Comparison of ENCODE assay signal across 1 cellular context in genomic region chr11:65575568-65576231, GRCh38.
TF ChIP-seq lines count a peak whose summit lies in the region.

EHBP1L1 (plus strand) TSS chr11:65576053; CDS start chr11:65576303, 250 bp downstream.

TF ChIP-seq in K562, 482 proteins besides CTCF, POLR2A, EP300 and RAD21 (continued from another document and continues in another):
- TF ChIP-seq RNF219 (CRISPR knock-in tag; IDR thresholded peaks at IDR 0.05) (no peak), TAL1 (IDR thresholded peaks at IDR 0.05) (no peak), MEF2D (tag; conservative IDR thresholded peaks at IDR 0.05; ENCODE audit: low read depth) (no peak), KAT7 (CRISPR knock-in tag; IDR thresholded peaks at IDR 0.05; ENCODE audit: borderline replicate concordance) (0 out of 2 replicates have a peak, but pooled peaks have one; percentile 65), ZNF445 (CRISPR knock-in tag; IDR thresholded peaks at IDR 0.05; ENCODE audit: low read depth) (no peak), ATF1 (CRISPR knock-in tag; IDR thresholded peaks at IDR 0.05) (no peak), ATF1 (tag; IDR thresholded peaks at IDR 0.05) (peak; percentile 50), KDM5B (IDR thresholded peaks at IDR 0.05; ENCODE audit: insufficient replicate concordance, low read depth, low read length) (peak; percentile 6), TCFL5 (CRISPR knock-in tag; conservative IDR thresholded peaks at IDR 0.05) (no peak), ZSCAN32 (CRISPR knock-in tag; IDR thresholded peaks at IDR 0.05) (no peak), ESRRB (CRISPR knock-in tag; IDR thresholded peaks at IDR 0.05; ENCODE audit: borderline replicate concordance) (no peak), ZNF707 (CRISPR knock-in tag; conservative IDR thresholded peaks at IDR 0.05) (no peak), PTTG1 (tag; IDR thresholded peaks at IDR 0.05; ENCODE audit: low read depth) (no peak), ZNF589 (CRISPR knock-in tag; IDR thresholded peaks at IDR 0.05; ENCODE audit: low read depth) (no peak), BCOR (IDR thresholded peaks at IDR 0.05) (peak; percentile 73), ZNF655 (CRISPR knock-in tag; IDR thresholded peaks at IDR 0.05) (no peak), ESRRA (IDR thresholded peaks at IDR 0.05; ENCODE audit: borderline replicate concordance, low read depth) (peak; percentile 80; the same call in 1 of the 2 replicates), SNRNP70 (optimal IDR thresholded peaks at IDR 0.05; ENCODE audit: low read depth, low read length) (no peak), SP1 (CRISPR knock-in tag; IDR thresholded peaks at IDR 0.05) (peak; percentile 8; the same call in 1 of the 2 replicates), HDGF (IDR thresholded peaks at IDR 0.05) (peak; percentile 96; the same call in 1 of the 2 replicates), ZNF57 (CRISPR knock-in tag; IDR thresholded peaks at IDR 0.05) (no peak), ZNF830 (CRISPR knock-in tag; IDR thresholded peaks at IDR 0.05) (0 out of 2 replicates have a peak, but pooled peaks have one; percentile 60), NFE2L1 (tag; IDR thresholded peaks at IDR 0.05; ENCODE audit: borderline replicate concordance, low read depth) (no peak), HBP1 (CRISPR knock-in tag; IDR thresholded peaks at IDR 0.05) (no peak), PRDM10 (IDR thresholded peaks at IDR 0.05; ENCODE audit: partially characterized antibody) (no peak), RBFOX2 (IDR thresholded peaks at IDR 0.05; ENCODE audit: low read depth, low read length) (peak; percentile 62), CREB1 (IDR thresholded peaks at IDR 0.05) (no peak), CREB1 (CRISPR knock-in tag; IDR thresholded peaks at IDR 0.05) (0 out of 2 replicates have a peak, but pooled peaks have one; percentile 5), SPI1 (IDR thresholded peaks at IDR 0.05; ENCODE audit: borderline replicate concordance, low read depth, low read length) (peak; percentile 75), ZKSCAN1 (IDR thresholded peaks at IDR 0.05; ENCODE audit: low read depth, low read length) (0 out of 2 replicates have a peak, but pooled peaks have one; percentile 16), EZH2 (IDR thresholded peaks at IDR 0.05; ENCODE audit: borderline replicate concordance, low read depth, low read length) (no peak), PHB (CRISPR knock-in tag; IDR thresholded peaks at IDR 0.05) (no peak), RB1 (IDR thresholded peaks at IDR 0.05; ENCODE audit: low read depth) (peak; percentile 78), NFATC3 (IDR thresholded peaks at IDR 0.05) (no peak), THAP7 (CRISPR knock-in tag; IDR thresholded peaks at IDR 0.05) (peak; percentile 67), ZNF24 (IDR thresholded peaks at IDR 0.05) (no peak), NEUROD1 (IDR thresholded peaks at IDR 0.05; ENCODE audit: borderline replicate concordance, low read depth, low read length, partially characterized antibody) (no peak), CAMTA2 (CRISPR knock-in tag; conservative IDR thresholded peaks at IDR 0.05) (no peak), LCOR (CRISPR knock-in tag; IDR thresholded peaks at IDR 0.05) (0 out of 2 replicates have a peak, but pooled peaks have one; percentile 15)
- TF ChIP-seq, protein P1, sequence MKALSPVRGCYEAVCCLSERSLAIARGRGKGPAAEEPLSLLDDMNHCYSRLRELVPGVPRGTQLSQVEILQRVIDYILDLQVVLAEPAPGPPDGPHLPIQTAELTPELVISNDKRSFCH (CRISPR knock-in tag; IDR thresholded peaks at IDR 0.05): no peak
- TF ChIP-seq, protein P1 (tag; IDR thresholded peaks at IDR 0.05): no peak; the same call in 1 of the 2 replicates
- TF ChIP-seq, protein P2, sequence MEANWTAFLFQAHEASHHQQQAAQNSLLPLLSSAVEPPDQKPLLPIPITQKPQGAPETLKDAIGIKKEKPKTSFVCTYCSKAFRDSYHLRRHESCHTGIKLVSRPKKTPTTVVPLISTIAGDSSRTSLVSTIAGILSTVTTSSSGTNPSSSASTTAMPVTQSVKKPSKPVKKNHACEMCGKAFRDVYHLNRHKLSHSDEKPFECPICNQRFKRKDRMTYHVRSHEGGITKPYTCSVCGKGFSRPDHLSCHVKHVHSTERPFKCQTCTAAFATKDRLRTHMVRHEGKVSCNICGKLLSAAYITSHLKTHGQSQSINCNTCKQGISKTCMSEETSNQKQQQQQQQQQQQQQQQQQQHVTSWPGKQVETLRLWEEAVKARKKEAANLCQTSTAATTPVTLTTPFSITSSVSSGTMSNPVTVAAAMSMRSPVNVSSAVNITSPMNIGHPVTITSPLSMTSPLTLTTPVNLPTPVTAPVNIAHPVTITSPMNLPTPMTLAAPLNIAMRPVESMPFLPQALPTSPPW (CRISPR knock-in tag; IDR thresholded peaks at IDR 0.05): peak; percentile 95
- TF ChIP-seq, protein P3, sequence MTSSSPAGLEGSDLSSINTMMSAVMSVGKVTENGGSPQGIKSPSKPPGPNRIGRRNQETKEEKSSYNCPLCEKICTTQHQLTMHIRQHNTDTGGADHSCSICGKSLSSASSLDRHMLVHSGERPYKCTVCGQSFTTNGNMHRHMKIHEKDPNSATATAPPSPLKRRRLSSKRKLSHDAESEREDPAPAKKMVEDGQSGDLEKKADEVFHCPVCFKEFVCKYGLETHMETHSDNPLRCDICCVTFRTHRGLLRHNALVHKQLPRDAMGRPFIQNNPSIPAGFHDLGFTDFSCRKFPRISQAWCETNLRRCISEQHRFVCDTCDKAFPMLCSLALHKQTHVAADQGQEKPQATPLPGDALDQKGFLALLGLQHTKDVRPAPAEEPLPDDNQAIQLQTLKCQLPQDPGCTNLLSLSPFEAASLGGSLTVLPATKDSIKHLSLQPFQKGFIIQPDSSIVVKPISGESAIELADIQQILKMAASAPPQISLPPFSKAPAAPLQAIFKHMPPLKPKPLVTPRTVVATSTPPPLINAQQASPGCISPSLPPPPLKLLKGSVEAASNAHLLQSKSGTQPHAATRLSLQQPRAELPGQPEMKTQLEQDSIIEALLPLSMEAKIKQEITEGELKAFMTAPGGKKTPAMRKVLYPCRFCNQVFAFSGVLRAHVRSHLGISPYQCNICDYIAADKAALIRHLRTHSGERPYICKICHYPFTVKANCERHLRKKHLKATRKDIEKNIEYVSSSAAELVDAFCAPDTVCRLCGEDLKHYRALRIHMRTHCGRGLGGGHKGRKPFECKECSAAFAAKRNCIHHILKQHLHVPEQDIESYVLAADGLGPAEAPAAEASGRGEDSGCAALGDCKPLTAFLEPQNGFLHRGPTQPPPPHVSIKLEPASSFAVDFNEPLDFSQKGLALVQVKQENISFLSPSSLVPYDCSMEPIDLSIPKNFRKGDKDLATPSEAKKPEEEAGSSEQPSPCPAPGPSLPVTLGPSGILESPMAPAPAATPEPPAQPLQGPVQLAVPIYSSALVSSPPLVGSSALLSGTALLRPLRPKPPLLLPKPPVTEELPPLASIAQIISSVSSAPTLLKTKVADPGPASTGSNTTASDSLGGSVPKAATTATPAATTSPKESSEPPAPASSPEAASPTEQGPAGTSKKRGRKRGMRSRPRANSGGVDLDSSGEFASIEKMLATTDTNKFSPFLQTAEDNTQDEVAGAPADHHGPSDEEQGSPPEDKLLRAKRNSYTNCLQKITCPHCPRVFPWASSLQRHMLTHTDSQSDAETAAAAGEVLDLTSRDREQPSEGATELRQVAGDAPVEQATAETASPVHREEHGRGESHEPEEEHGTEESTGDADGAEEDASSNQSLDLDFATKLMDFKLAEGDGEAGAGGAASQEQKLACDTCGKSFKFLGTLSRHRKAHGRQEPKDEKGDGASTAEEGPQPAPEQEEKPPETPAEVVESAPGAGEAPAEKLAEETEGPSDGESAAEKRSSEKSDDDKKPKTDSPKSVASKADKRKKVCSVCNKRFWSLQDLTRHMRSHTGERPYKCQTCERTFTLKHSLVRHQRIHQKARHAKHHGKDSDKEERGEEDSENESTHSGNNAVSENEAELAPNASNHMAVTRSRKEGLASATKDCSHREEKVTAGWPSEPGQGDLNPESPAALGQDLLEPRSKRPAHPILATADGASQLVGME (CRISPR knock-in tag; IDR thresholded peaks at IDR 0.05): peak; percentile 24; the same call in 1 of the 2 replicates
